Comparison of ENCODE assay signal across 9 cellular contexts in the genomic region with DNA sequence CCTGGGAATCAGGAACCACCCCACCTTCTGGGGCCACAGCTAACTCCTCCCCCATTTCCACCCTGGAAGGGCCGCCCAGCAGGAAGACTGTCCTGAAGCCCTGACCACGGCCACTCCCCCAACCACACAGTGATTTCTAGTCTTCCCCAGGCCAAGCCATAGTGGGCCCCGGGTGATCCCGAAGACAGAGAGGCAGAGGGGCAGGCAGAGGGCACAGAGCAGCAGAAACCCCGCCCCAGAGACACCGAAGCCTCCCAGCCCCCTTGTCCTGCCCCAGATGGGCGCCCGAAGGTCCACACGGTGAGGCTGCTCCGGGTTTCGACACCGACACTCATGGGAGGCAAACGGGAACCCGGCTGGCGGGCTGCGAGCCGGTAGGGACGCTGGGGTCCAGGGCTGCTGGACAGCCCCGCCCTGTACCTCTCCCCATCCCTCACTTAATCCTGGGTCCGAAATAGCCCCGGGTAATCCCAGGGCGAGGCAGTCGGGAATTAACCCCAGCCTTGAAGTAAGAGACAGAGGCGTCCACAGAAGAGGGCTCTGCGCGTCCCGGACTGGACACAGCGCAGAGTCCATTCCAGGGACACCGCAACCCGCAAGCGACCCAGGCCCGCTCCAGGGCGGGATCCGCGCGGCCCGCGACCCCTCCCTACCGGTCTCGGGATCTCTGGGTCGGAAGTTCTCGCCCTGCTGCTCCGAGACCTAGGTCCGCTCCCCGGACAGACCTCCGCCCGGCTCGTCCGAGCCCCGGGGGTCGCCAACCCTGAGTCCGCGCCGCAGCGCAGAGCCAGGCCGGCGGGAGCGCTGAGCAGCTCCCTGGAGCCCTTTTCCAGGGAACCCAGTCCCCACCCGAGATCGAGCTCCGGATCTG.
DNase-seq lines count a peak whose midpoint lies in the region; ATAC-seq lines count a peak whose summit lies in the region.
"Had no signal": no experiment of that assay in that cellular context is flagged by ENCODE, and none has a peak within 500 bp of the region (broad histone marks: within the 10 kb centered on the region; RNA-seq: fewer than 3 reads in every experiment).

No MANE protein-coding gene starts in this region.

- DNase-seq in HK-2 (ENCODE audit: unreplicated experiment) (peak; percentile 63), OCI-M1 (lab: John Stamatoyannopoulos, UW) (no peak), pons (ENCODE audit: low spot score) (no peak)
- no peak for DNase-seq in activated T-helper 1 cell treated with anti-CD3 and anti-CD28 coated beads, Interleukin-12 subunit alpha, Interleukin-12 subunit beta, Interleukin-2, Interleukin-4 antibody, amounts not matched to agents 30 ng/mL and 10 ng/mL and 1 ng/mL, durations not matched to agents 14 hours and 24 hours and 36 hours (ENCODE audit: low spot score)
- DNase-seq: T1000 had no signal

- H3K9ac ChIP-seq in iPS-20b (ENCODE audit: low read depth, low read length) (no peak overlapping the region), skeletal muscle tissue (ENCODE audit: low read depth in 1 of 3, low read length in 3 of 3) (peak overlapping the region; percentile 43 to 71 (median 64))

- peaks cover 6% of the 10 kb centered on the region for H3K36me3 Mint-ChIP-seq in activated T-helper 1 cell treated with anti-CD3 and anti-CD28 coated beads, Interleukin-12 subunit alpha, Interleukin-12 subunit beta, Interleukin-2, Interleukin-4 antibody, amounts not matched to agents 30 ng/mL and 10 ng/mL and 1 ng/mL, durations not matched to agents 14 hours and 24 hours and 36 hours (ENCODE audit: low read depth)

- intact Hi-C loops in activated T-helper 1 cell treated with anti-CD3 and anti-CD28 coated beads, Interleukin-12 subunit alpha, Interleukin-12 subunit beta, Interleukin-2, Interleukin-4 antibody, amounts not matched to agents 30 ng/mL and 10 ng/mL and 1 ng/mL, durations not matched to agents 14 hours and 24 hours and 36 hours (cut with micrococcal nuclease): no loop called here

- H3K27me3 ChIP-seq in iPS-20b (ENCODE audit: insufficient read depth, low read length): peaks cover 41% of the 10 kb centered on the region
- H3K27me3 ChIP-seq in skeletal muscle tissue (ENCODE audit: control insufficient read depth in 3 of 3, insufficient read depth in 3 of 3, low read length in 3 of 3): peaks cover 20 to 26% (median 21%) of the 10 kb centered on the region in 3 donors

- H3K27ac ChIP-seq in iPS-20b (ENCODE audit: low read length) (no peak overlapping the region), skeletal muscle tissue (ENCODE audit: low read depth, low read length) (peak overlapping the region; percentile 12)

- ATAC-seq in GM19395 (IDR thresholded peaks at IDR 0.05; ENCODE audit: unreplicated experiment): no peak
- ATAC-seq in activated CD4-positive, CD25-positive, alpha-beta regulatory T cell treated with anti-CD3 and anti-CD28 coated beads, Interleukin-2, amount 50 U/mL, for 24 hours: no peak

- H3K4me1 Mint-ChIP-seq in activated T-helper 1 cell treated with anti-CD3 and anti-CD28 coated beads, Interleukin-12 subunit alpha, Interleukin-12 subunit beta, Interleukin-2, Interleukin-4 antibody, amounts not matched to agents 30 ng/mL and 10 ng/mL and 1 ng/mL, durations not matched to agents 14 hours and 24 hours and 36 hours (ENCODE audit: low read depth): no peaks in the 10 kb centered on the region

- H3K9me3 ChIP-seq in iPS-20b (ENCODE audit: insufficient read depth, low read depth, low read length) (peaks cover 6% of the 10 kb centered on the region; the same call in 1 of the 2 replicates), skeletal muscle tissue (ENCODE audit: control insufficient read depth in 3 of 3, low read length in 3 of 3) (peaks cover 0 to 7% (median 3%) of the 10 kb centered on the region in 3 donors)

- H3K4me1 ChIP-seq in iPS-20b (ENCODE audit: insufficient read depth, low read length): no peaks in the 10 kb centered on the region
- peaks cover 12 to 26% (median 18%) of the 10 kb centered on the region in 3 donors for H3K4me1 ChIP-seq in skeletal muscle tissue (ENCODE audit: control insufficient read depth in 3 of 3, insufficient read depth in 3 of 3, low read length in 3 of 3)

- peaks cover 42% of the 10 kb centered on the region for H3K27me3 Mint-ChIP-seq in activated T-helper 1 cell treated with anti-CD3 and anti-CD28 coated beads, Interleukin-12 subunit alpha, Interleukin-12 subunit beta, Interleukin-2, Interleukin-4 antibody, amounts not matched to agents 30 ng/mL and 10 ng/mL and 1 ng/mL, durations not matched to agents 14 hours and 24 hours and 36 hours (ENCODE audit: insufficient read depth)

- no peak overlapping the region for H3K27ac Mint-ChIP-seq in activated T-helper 1 cell treated with anti-CD3 and anti-CD28 coated beads, Interleukin-12 subunit alpha, Interleukin-12 subunit beta, Interleukin-2, Interleukin-4 antibody, amounts not matched to agents 30 ng/mL and 10 ng/mL and 1 ng/mL, durations not matched to agents 14 hours and 24 hours and 36 hours

- H3K36me3 ChIP-seq in iPS-20b (ENCODE audit: insufficient read depth, low read depth, low read length) (no peaks in the 10 kb centered on the region), skeletal muscle tissue (ENCODE audit: control insufficient read depth in 3 of 3, insufficient read depth in 3 of 3, low read length in 3 of 3) (no peaks in the 10 kb centered on the region)

- H3K4me3 ChIP-seq in iPS-20b (ENCODE audit: low read length): peak overlapping the region; percentile 69; the same call in 1 of the 2 replicates
- H3K4me3 ChIP-seq in skeletal muscle tissue (ENCODE audit: low read length in 3 of 3): peak overlapping the region; percentile 43 to 65 (median 49)

- H3K9me3 Mint-ChIP-seq in activated T-helper 1 cell treated with anti-CD3 and anti-CD28 coated beads, Interleukin-12 subunit alpha, Interleukin-12 subunit beta, Interleukin-2, Interleukin-4 antibody, amounts not matched to agents 30 ng/mL and 10 ng/mL and 1 ng/mL, durations not matched to agents 14 hours and 24 hours and 36 hours: peaks cover 22% of the 10 kb centered on the region

- peak overlapping the region; percentile 53 for H3K4me3 Mint-ChIP-seq in activated T-helper 1 cell treated with anti-CD3 and anti-CD28 coated beads, Interleukin-12 subunit alpha, Interleukin-12 subunit beta, Interleukin-2, Interleukin-4 antibody, amounts not matched to agents 30 ng/mL and 10 ng/mL and 1 ng/mL, durations not matched to agents 14 hours and 24 hours and 36 hours
